Comparison of ENCODE assay signal across 13 cellular contexts in genomic region chr13:30504081-30504480, GRCh38.
DNase-seq lines count a peak whose midpoint lies in the region; ATAC-seq and TF ChIP-seq lines count a peak whose summit lies in the region.
"Had no signal": no experiment of that assay in that cellular context is flagged by ENCODE, and none has a peak within 500 bp of the region (broad histone marks: within the 10 kb centered on the region; RNA-seq: fewer than 3 reads in every experiment).

No MANE protein-coding gene starts in this region.

- in situ Hi-C loops in GM13977 (cut with MboI; ENCODE audit: low pct_unique_long_range_greater_than_20kb, low sequenced_read_pairs, unreplicated experiment), result no loop called here

- no peak overlapping the region for H3K27ac ChIP-seq in effector memory CD4-positive, alpha-beta T cell (ENCODE audit: insufficient read depth, low read length, poor library complexity, severe bottlenecking)
- H3K27ac ChIP-seq in coronary artery, result no peak overlapping the region
- H3K27ac ChIP-seq: colonic mucosa, RWPE1, uterus had no signal

- TF ChIP-seq POLR2A in erythroblast (IDR thresholded peaks at IDR 0.05; ENCODE audit: low read length), result no peak

- TF ChIP-seq CTCF in GM13977 (IDR thresholded peaks at IDR 0.05; ENCODE audit: extremely low read depth, insufficient read depth, missing control alignments), result no peak
- no peak for TF ChIP-seq CTCF in coronary artery (IDR thresholded peaks at IDR 0.05)

- no peak overlapping the region for H3K4me3 ChIP-seq in effector memory CD4-positive, alpha-beta T cell (ENCODE audit: insufficient read depth, low read depth, low read length, poor library complexity, severe bottlenecking)
- H3K4me3 ChIP-seq in coronary artery, result no peak overlapping the region
- H3K4me3 ChIP-seq: colonic mucosa, uterus had no signal

- peak; percentile 90 for ATAC-seq in GM21390 (IDR thresholded peaks at IDR 0.05; ENCODE audit: unreplicated experiment)

- no peaks in the 10 kb centered on the region for H3K9me3 ChIP-seq in effector memory CD4-positive, alpha-beta T cell (ENCODE audit: control insufficient read depth, low read length)
- H3K9me3 ChIP-seq: colonic mucosa, uterus had no signal

- DNase-seq in GM13977 (ENCODE audit: low spot score) (peak; percentile 58), HS-5 (ENCODE audit: low read depth) (peak; percentile 4), erythroblast (lab: John Stamatoyannopoulos, UW) (peak; percentile 78 to 93), foreskin melanocyte (no peak), coronary artery (ENCODE audit: low spot score) (no peak), superior temporal gyrus (ENCODE audit: extremely low spot score) (no peak)
- no peak for DNase-seq in effector memory CD4-positive, alpha-beta T cell
- DNase-seq: colonic mucosa, H7, nephron progenitor cell, uterus had no signal

- H3K36me3 ChIP-seq in effector memory CD4-positive, alpha-beta T cell (ENCODE audit: control insufficient read depth, insufficient read depth, low read length), result no peaks in the 10 kb centered on the region
- H3K36me3 ChIP-seq: colonic mucosa, uterus had no signal

- H3K4me1 ChIP-seq in effector memory CD4-positive, alpha-beta T cell (ENCODE audit: control insufficient read depth, insufficient read depth, low read length, poor library complexity, severe bottlenecking), result no peaks in the 10 kb centered on the region
- H3K4me1 ChIP-seq: colonic mucosa, uterus had no signal

- no peaks in the 10 kb centered on the region for H3K27me3 ChIP-seq in effector memory CD4-positive, alpha-beta T cell (replicated peaks; ENCODE audit: control insufficient read depth, insufficient read depth, low read length, poor library complexity, severe bottlenecking)
- H3K27me3 ChIP-seq: colonic mucosa, uterus had no signal

Comparison
In these comparisons a context has a peak if more than half of its experiments do, and no peak if none do; other contexts are left out.
1. DNase-seq: peak in GM13977 (single experiment), HS-5 (single experiment) and erythroblast (2 of 2); none in foreskin melanocyte (single experiment), effector memory CD4-positive, alpha-beta T cell (0 of 3), coronary artery (single experiment) and superior temporal gyrus (single experiment).